In the genomic region with DNA sequence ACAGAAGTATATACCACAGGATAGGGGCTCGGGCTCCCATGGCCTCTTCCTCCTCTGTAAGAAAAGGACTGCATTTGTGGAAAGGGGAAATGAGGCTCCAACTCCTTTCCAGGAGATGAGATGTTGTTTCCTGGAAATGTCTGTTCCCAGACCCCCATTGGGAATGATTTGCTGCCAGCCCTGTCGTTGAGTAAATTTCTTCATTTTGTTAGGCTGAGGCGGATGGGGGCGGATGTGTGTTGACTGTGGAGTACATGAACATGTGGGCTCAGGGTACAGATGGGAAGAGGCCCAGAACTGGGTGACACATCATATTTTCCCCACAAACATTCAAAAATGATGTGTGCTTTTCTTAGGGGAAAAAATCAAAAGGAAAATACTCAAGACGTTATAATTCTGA, we compare ENCODE assay signal across 12 cellular contexts. TPM values are rescaled to one million over a fixed set of nuclear protein-coding genes. Genes with fewer than 3 reads are reported as not detected.
DNase-seq lines count a peak whose midpoint lies in the region; ATAC-seq, FAIRE-seq and TF ChIP-seq lines count a peak whose summit lies in the region.
"Had no signal": no experiment of that assay in that cellular context is flagged by ENCODE, and none has a peak within 500 bp of the region (broad histone marks: within the 10 kb centered on the region; RNA-seq: fewer than 3 reads in every experiment).

No MANE protein-coding gene starts in this region.

- H3K36me3 ChIP-seq in GM23338 (ENCODE audit: insufficient read depth) (no peaks in the 10 kb centered on the region), heart left ventricle (no peaks in the 10 kb centered on the region)

- H3K27ac ChIP-seq in GM23338 (ENCODE audit: low read depth): no peak overlapping the region
- peak overlapping the region in 1 of 12 donors; percentile 86 for H3K27ac ChIP-seq in heart left ventricle

- no peak for TF ChIP-seq CTCF in GM23338 (conservative IDR thresholded peaks at IDR 0.05; ENCODE audit: low read depth in 2 of 2)
- TF ChIP-seq CTCF in heart left ventricle (IDR thresholded peaks at IDR 0.05): no peak

- H3K9me3 ChIP-seq in heart left ventricle: no peaks in the 10 kb centered on the region

- no peak overlapping the region for H3K4me3 Mint-ChIP-seq in GM23338
- H3K4me3 Mint-ChIP-seq in activated CD4-positive, alpha-beta T cell treated with anti-CD3 and anti-CD28 coated beads, Interleukin-2, amount 10 ng/mL, durations not matched to agents 7 days and 5 days: peak overlapping the region; percentile 46
- H3K4me3 Mint-ChIP-seq in stimulated activated effector memory CD8-positive, alpha-beta T cell treated with anti-CD3 and anti-CD28 coated beads, Interleukin-12 subunit alpha, Interleukin-12 subunit beta, amount 100 ng/mL, for 72 hours: peak overlapping the region; percentile 64

- DNase-seq in GM23338 (ENCODE audit: low spot score): no peak
- DNase-seq in activated CD4-positive, alpha-beta T cell treated with anti-CD3 and anti-CD28 coated beads, Interleukin-2, amount 10 ng/mL, durations not matched to agents 7 days and 5 days: no peak
- DNase-seq in fibroblast of gingiva (ENCODE audit: low read depth): peak; percentile 43
- DNase-seq in stimulated activated effector memory CD8-positive, alpha-beta T cell treated with anti-CD3 and anti-CD28 coated beads, Interleukin-12 subunit alpha, Interleukin-12 subunit beta, amount 100 ng/mL, for 72 hours (ENCODE audit: low spot score in 2 of 2): peak in 1 of 2 donors; percentile 62
- no peak for DNase-seq in NAMALWA (ENCODE audit: low spot score)
- DNase-seq in H54 (ENCODE audit: insufficient read length, low spot score): no peak
- no peak for DNase-seq in heart left ventricle
- DNase-seq: effector CD4-positive, alpha-beta T cell; NCI-H2029; SHP77 had no signal

- no peak overlapping the region for H3K4me3 ChIP-seq in GM23338
- no peak overlapping the region for H3K4me3 ChIP-seq in heart left ventricle

- no peak for ATAC-seq in GM23338
- peak; percentile 57 for ATAC-seq in stimulated activated effector memory CD8-positive, alpha-beta T cell treated with anti-CD3 and anti-CD28 coated beads, Interleukin-12 subunit alpha, Interleukin-12 subunit beta, amount 100 ng/mL, for 72 hours
- ATAC-seq in GM18873 (IDR thresholded peaks at IDR 0.05; ENCODE audit: low FRiP score, unreplicated experiment): no peak
- no peak for ATAC-seq in heart left ventricle

- H2AFZ ChIP-seq in GM23338: no peak overlapping the region

- no peaks in the 10 kb centered on the region for H3K79me2 ChIP-seq in GM23338 (replicated peaks; ENCODE audit: insufficient read depth)

- intact Hi-C loops in heart left ventricle (cut with DNase I): loop anchor here in 1 of 10 donors (10.0 kb wide), 1 partner anchor 78 kb away; no protein-coding TSS in a partner anchor

- no peaks in the 10 kb centered on the region for H3K27me3 ChIP-seq in GM23338 (ENCODE audit: insufficient read depth)
- no peaks in the 10 kb centered on the region for H3K27me3 ChIP-seq in heart left ventricle

- H3K4me1 Mint-ChIP-seq in GM23338: peaks cover 38% of the 10 kb centered on the region
- H3K4me1 Mint-ChIP-seq in activated CD4-positive, alpha-beta T cell treated with anti-CD3 and anti-CD28 coated beads, Interleukin-2, amount 10 ng/mL, durations not matched to agents 7 days and 5 days: peaks cover 92% of the 10 kb centered on the region
- peaks cover 83% of the 10 kb centered on the region for H3K4me1 Mint-ChIP-seq in stimulated activated effector memory CD8-positive, alpha-beta T cell treated with anti-CD3 and anti-CD28 coated beads, Interleukin-12 subunit alpha, Interleukin-12 subunit beta, amount 100 ng/mL, for 72 hours

- H3K9me2 ChIP-seq in GM23338 (ENCODE audit: insufficient read depth): no peaks in the 10 kb centered on the region

- no peaks in the 10 kb centered on the region for H3F3A ChIP-seq in GM23338 (replicated peaks; ENCODE audit: low read depth)

- CTCF ChIA-PET in activated CD4-positive, alpha-beta T cell treated with anti-CD3 and anti-CD28 coated beads, Interleukin-2, amount 10 ng/mL, durations not matched to agents 7 days and 5 days (lab: Charles Lee): interaction anchor here (1.1 to 2.5 kb wide), 3 partner anchors 10 to 23 kb away, joined by 3 to 12 read pairs (median 5); no protein-coding TSS in a partner anchor

- TF ChIP-seq POLR2A in H54 (IDR thresholded peaks at IDR 0.05; ENCODE audit: low read depth, low read length) (no peak), heart left ventricle (IDR thresholded peaks at IDR 0.05) (no peak)

- 77 to 81% (median 79%) methylated on average over 5 of the region's 5 CpGs for WGBS in heart left ventricle, 4 donors

- H3K4me2 ChIP-seq in GM23338: no peak overlapping the region

- FAIRE-seq in H54 (lab: Jason Lieb, UNC): no peak
- FAIRE-seq: islet of Langerhans had no signal

- H3K9me3 Mint-ChIP-seq in GM23338: no peaks in the 10 kb centered on the region
- H3K9me3 Mint-ChIP-seq in activated CD4-positive, alpha-beta T cell treated with anti-CD3 and anti-CD28 coated beads, Interleukin-2, amount 10 ng/mL, durations not matched to agents 7 days and 5 days: no peaks in the 10 kb centered on the region
- no peaks in the 10 kb centered on the region for H3K9me3 Mint-ChIP-seq in stimulated activated effector memory CD8-positive, alpha-beta T cell treated with anti-CD3 and anti-CD28 coated beads, Interleukin-12 subunit alpha, Interleukin-12 subunit beta, amount 100 ng/mL, for 72 hours

- H3K36me3 Mint-ChIP-seq in GM23338 (ENCODE audit: low read depth): no peaks in the 10 kb centered on the region; the same call in 2 of the 3 replicates
- peaks cover 36% of the 10 kb centered on the region for H3K36me3 Mint-ChIP-seq in activated CD4-positive, alpha-beta T cell treated with anti-CD3 and anti-CD28 coated beads, Interleukin-2, amount 10 ng/mL, durations not matched to agents 7 days and 5 days (ENCODE audit: low read depth)
- peaks cover 23% of the 10 kb centered on the region for H3K36me3 Mint-ChIP-seq in stimulated activated effector memory CD8-positive, alpha-beta T cell treated with anti-CD3 and anti-CD28 coated beads, Interleukin-12 subunit alpha, Interleukin-12 subunit beta, amount 100 ng/mL, for 72 hours

- H3K27ac Mint-ChIP-seq in GM23338: peak overlapping the region; percentile 21; the same call in 1 of the 2 replicates
- H3K27ac Mint-ChIP-seq in activated CD4-positive, alpha-beta T cell treated with anti-CD3 and anti-CD28 coated beads, Interleukin-2, amount 10 ng/mL, durations not matched to agents 7 days and 5 days: peak overlapping the region; percentile 94
- H3K27ac Mint-ChIP-seq in stimulated activated effector memory CD8-positive, alpha-beta T cell treated with anti-CD3 and anti-CD28 coated beads, Interleukin-12 subunit alpha, Interleukin-12 subunit beta, amount 100 ng/mL, for 72 hours: peak overlapping the region; percentile 92

- no peaks in the 10 kb centered on the region for H4K20me1 ChIP-seq in GM23338 (replicated peaks; ENCODE audit: insufficient read depth)

- POLR2A ChIA-PET in activated CD4-positive, alpha-beta T cell treated with anti-CD3 and anti-CD28 coated beads, Interleukin-2, amount 10 ng/mL, durations not matched to agents 7 days and 5 days (lab: Charles Lee): no interaction called here

- H3K4me1 ChIP-seq in GM23338 (ENCODE audit: insufficient read depth) (peaks cover 35% of the 10 kb centered on the region), heart left ventricle (peaks cover 0 to 99% (median 8%) of the 10 kb centered on the region in 12 donors)

- peaks cover 6% of the 10 kb centered on the region for H3K27me3 Mint-ChIP-seq in GM23338 (ENCODE audit: insufficient read depth, low read depth, poor library complexity)
- H3K27me3 Mint-ChIP-seq in activated CD4-positive, alpha-beta T cell treated with anti-CD3 and anti-CD28 coated beads, Interleukin-2, amount 10 ng/mL, durations not matched to agents 7 days and 5 days: no peaks in the 10 kb centered on the region

TF ChIP-seq in GM23338, 12 proteins besides CTCF, POLR2A, EP300 and RAD21:
- no peak for TF ChIP-seq EZH2 (IDR thresholded peaks at IDR 0.05; ENCODE audit: low read depth, unreplicated experiment)
- TF ChIP-seq CREB1 (CRISPR knock-in tag; IDR thresholded peaks at IDR 0.05; ENCODE audit: low read depth): no peak
- TF ChIP-seq ZNF331 (CRISPR knock-in tag; IDR thresholded peaks at IDR 0.05; ENCODE audit: low read depth): no peak
- no peak for TF ChIP-seq REST (IDR thresholded peaks at IDR 0.05; ENCODE audit: unreplicated experiment)
- no peak for TF ChIP-seq EZH2phosphoT487 (IDR thresholded peaks at IDR 0.05; ENCODE audit: unreplicated experiment)
- no peak for TF ChIP-seq NANOG (IDR thresholded peaks at IDR 0.05; ENCODE audit: borderline replicate concordance)
TF ChIP-seq in GM23338: peak in this region for 0.

RNA-seq across cellular contexts. Expression of gene TNFAIP8, which starts 28.8 kb away (rescaled TPM):
- total RNA-seq in GM23338 (2014; rRNA removed; shearing (Covaris generic)): 29.2 and 30.1 TPM in 2 replicates
- 10.6 and 12.8 TPM in 2 replicates for polyA plus RNA-seq in GM23338 (2016; fragmentation: Nextera tagmentation; extraction: Ambion mirVana)
- 100 to 1,000 TPM; 167 to 184 TPM for total RNA-seq in activated CD4-positive, alpha-beta T cell treated with anti-CD3 and anti-CD28 coated beads, Interleukin-2, amount 10 ng/mL, durations not matched to agents 7 days and 5 days
- total RNA-seq in heart left ventricle: 10 to 100 TPM in 7 of 9 donors, 1 to 10 TPM in 2; 3.6 to 30.8 (median 13.9) TPM
- 1 to 10 TPM; 5.1 to 10.0 TPM for polyA plus RNA-seq in heart left ventricle

Comparison
In these comparisons a context has a peak if more than half of its experiments do, and no peak if none do; other contexts are left out.
1. H3K27ac Mint-ChIP-seq: peak in every context shown above with its lines; median percentile 94 in activated CD4-positive, alpha-beta T cell treated with anti-CD3 and anti-CD28 coated beads, Interleukin-2, amount 10 ng/mL, durations not matched to agents 7 days and 5 days; 92 in stimulated activated effector memory CD8-positive, alpha-beta T cell treated with anti-CD3 and anti-CD28 coated beads, Interleukin-12 subunit alpha, Interleukin-12 subunit beta, amount 100 ng/mL, for 72 hours; 21 in GM23338.